Comparison of ENCODE assay signal across 10 cellular contexts in the genomic region with DNA sequence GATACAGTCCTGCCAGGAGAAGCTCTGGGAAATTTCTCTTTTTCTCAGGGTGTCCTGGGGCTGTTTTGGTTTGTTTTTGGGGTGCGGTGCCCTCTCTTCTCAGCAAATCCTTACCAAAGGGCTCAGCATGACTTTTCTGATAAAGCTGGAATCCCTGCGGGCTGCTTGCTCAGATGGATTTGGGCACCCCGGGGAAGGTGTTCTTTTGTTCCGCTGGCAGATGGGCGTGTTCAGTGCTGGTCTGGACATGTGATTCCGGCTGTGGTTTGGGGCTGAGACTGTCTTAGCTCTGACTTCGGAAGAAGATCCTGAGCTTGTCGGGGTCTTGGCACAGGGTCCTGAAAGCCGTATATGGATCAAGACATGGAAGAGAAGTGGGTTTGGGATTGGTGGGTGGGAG.
A peak's percentile ranks its signal among the peaks of the same experiment; 100 is the strongest.
DNase-seq lines count a peak whose midpoint lies in the region; ATAC-seq and TF ChIP-seq lines count a peak whose summit lies in the region.
"Had no signal": no experiment of that assay in that cellular context is flagged by ENCODE, and none has a peak within 500 bp of the region (broad histone marks: within the 10 kb centered on the region; RNA-seq: fewer than 3 reads in every experiment).

No MANE protein-coding gene starts in this region.

- ATAC-seq in WTC11 = peak; percentile 85
- ATAC-seq in stimulated activated effector memory CD8-positive, alpha-beta T cell treated with anti-CD3 and anti-CD28 coated beads, Interleukin-12 subunit alpha, Interleukin-12 subunit beta, amount 100 ng/mL, for 72 hours = peak; percentile 37
- no peak for ATAC-seq in CD4-positive, alpha-beta T cell (ENCODE audit: poor library complexity)
- ATAC-seq in GM18520 (IDR thresholded peaks at IDR 0.05; ENCODE audit: unreplicated experiment) = no peak

- no peak overlapping the region for H3K27ac ChIP-seq in CD4-positive, alpha-beta T cell (ENCODE audit: low read depth, low read length)

- CTCF ChIA-PET in WTC11 (lab: Charles Lee) = interaction anchor here (1.3 to 1.7 kb wide), 3 partner anchors 273 to 380 kb away, joined by 3 to 11 read pairs (median 5); no protein-coding TSS in a partner anchor
- CTCF ChIA-PET in CD4-positive, alpha-beta T cell (lab: Charles Lee) = no interaction called here

- 0 out of 2 replicates have a peak overlapping the region, but pooled peaks have one; percentile 22 for H3K4me3 ChIP-seq in iPS-18c (ENCODE audit: insufficient read depth, low read depth, low read length)

- H3K27ac Mint-ChIP-seq in WTC11 = no peak overlapping the region
- peak overlapping the region; percentile 50 for H3K27ac Mint-ChIP-seq in stimulated activated effector memory CD8-positive, alpha-beta T cell treated with anti-CD3 and anti-CD28 coated beads, Interleukin-12 subunit alpha, Interleukin-12 subunit beta, amount 100 ng/mL, for 72 hours
- H3K27ac Mint-ChIP-seq in CD4-positive, alpha-beta T cell = no peak overlapping the region
- H3K27ac Mint-ChIP-seq: T-helper 1 cell treated with Interleukin-12 subunit alpha and Interleukin-12 subunit beta and Interleukin-4 antibody, amounts not matched to agents 30 μg/mL and 1 μg/mL, for 36 hours had no signal

- no peaks in the 10 kb centered on the region for H3K9me3 Mint-ChIP-seq in WTC11
- no peaks in the 10 kb centered on the region for H3K9me3 Mint-ChIP-seq in stimulated activated effector memory CD8-positive, alpha-beta T cell treated with anti-CD3 and anti-CD28 coated beads, Interleukin-12 subunit alpha, Interleukin-12 subunit beta, amount 100 ng/mL, for 72 hours
- no peaks in the 10 kb centered on the region for H3K9me3 Mint-ChIP-seq in CD4-positive, alpha-beta T cell
- H3K9me3 Mint-ChIP-seq: T-helper 1 cell treated with Interleukin-12 subunit alpha and Interleukin-12 subunit beta and Interleukin-4 antibody, amounts not matched to agents 30 μg/mL and 1 μg/mL, for 36 hours had no signal

- peaks cover 13% of the 10 kb centered on the region for H3K4me1 Mint-ChIP-seq in WTC11
- peaks cover 10% of the 10 kb centered on the region for H3K4me1 Mint-ChIP-seq in stimulated activated effector memory CD8-positive, alpha-beta T cell treated with anti-CD3 and anti-CD28 coated beads, Interleukin-12 subunit alpha, Interleukin-12 subunit beta, amount 100 ng/mL, for 72 hours
- H3K4me1 Mint-ChIP-seq in CD4-positive, alpha-beta T cell (ENCODE audit: low read depth) = no peaks in the 10 kb centered on the region

- no peak overlapping the region for H3K4me3 Mint-ChIP-seq in WTC11
- no peak overlapping the region for H3K4me3 Mint-ChIP-seq in stimulated activated effector memory CD8-positive, alpha-beta T cell treated with anti-CD3 and anti-CD28 coated beads, Interleukin-12 subunit alpha, Interleukin-12 subunit beta, amount 100 ng/mL, for 72 hours
- H3K4me3 Mint-ChIP-seq in CD4-positive, alpha-beta T cell = no peak overlapping the region
- H3K4me3 Mint-ChIP-seq: T-helper 1 cell treated with Interleukin-12 subunit alpha and Interleukin-12 subunit beta and Interleukin-4 antibody, amounts not matched to agents 30 μg/mL and 1 μg/mL, for 36 hours had no signal

- H3K27me3 ChIP-seq in CD4-positive, alpha-beta T cell (ENCODE audit: control insufficient read depth, insufficient read depth, low read length) = no peaks in the 10 kb centered on the region

- no peaks in the 10 kb centered on the region for H3K36me3 Mint-ChIP-seq in WTC11
- no peaks in the 10 kb centered on the region for H3K36me3 Mint-ChIP-seq in stimulated activated effector memory CD8-positive, alpha-beta T cell treated with anti-CD3 and anti-CD28 coated beads, Interleukin-12 subunit alpha, Interleukin-12 subunit beta, amount 100 ng/mL, for 72 hours
- H3K36me3 Mint-ChIP-seq in CD4-positive, alpha-beta T cell (ENCODE audit: low read depth) = no peaks in the 10 kb centered on the region

- peaks cover 3% of the 10 kb centered on the region for H3K9me3 ChIP-seq in iPS-18c (ENCODE audit: control insufficient read depth, insufficient read depth, low read length)
- H3K9me3 ChIP-seq in CD4-positive, alpha-beta T cell (ENCODE audit: control insufficient read depth, low read length) = no peaks in the 10 kb centered on the region

- DNase-seq in LHCN-M2 (ENCODE audit: low read depth) (peak; percentile 37), WTC11 (ENCODE audit: low spot score) (no peak)
- no peak for DNase-seq in stimulated activated effector memory CD8-positive, alpha-beta T cell treated with anti-CD3 and anti-CD28 coated beads, Interleukin-12 subunit alpha, Interleukin-12 subunit beta, amount 100 ng/mL, for 72 hours (ENCODE audit: low spot score in 2 of 2)
- no peak for DNase-seq in stimulated activated CD4-positive, alpha-beta T cell treated with anti-CD3 and anti-CD28 coated beads, Interleukin-2, amount 100 ng/mL, for 48 hours
- no peak for DNase-seq in CD4-positive, alpha-beta T cell
- DNase-seq: DMS153, KG1 had no signal

- TF ChIP-seq CTCF in WTC11 (IDR thresholded peaks at IDR 0.05) = no peak
- TF ChIP-seq CTCF in CD4-positive, alpha-beta T cell (IDR thresholded peaks at IDR 0.05) = no peak

- intact Hi-C loops in CD4-positive, alpha-beta T cell (cut with DNase I, micrococcal nuclease) = no loop called here

- peaks cover 53% of the 10 kb centered on the region for H3K27me3 Mint-ChIP-seq in WTC11 (ENCODE audit: low read depth)
- peaks cover 5% of the 10 kb centered on the region for H3K27me3 Mint-ChIP-seq in CD4-positive, alpha-beta T cell

- POLR2A ChIA-PET in WTC11 (lab: Charles Lee) = no interaction called here
- POLR2A ChIA-PET in CD4-positive, alpha-beta T cell (lab: Charles Lee) = no interaction called here

TF ChIP-seq in WTC11, 78 proteins besides CTCF, POLR2A, EP300 and RAD21:
- TF ChIP-seq, protein P1, sequence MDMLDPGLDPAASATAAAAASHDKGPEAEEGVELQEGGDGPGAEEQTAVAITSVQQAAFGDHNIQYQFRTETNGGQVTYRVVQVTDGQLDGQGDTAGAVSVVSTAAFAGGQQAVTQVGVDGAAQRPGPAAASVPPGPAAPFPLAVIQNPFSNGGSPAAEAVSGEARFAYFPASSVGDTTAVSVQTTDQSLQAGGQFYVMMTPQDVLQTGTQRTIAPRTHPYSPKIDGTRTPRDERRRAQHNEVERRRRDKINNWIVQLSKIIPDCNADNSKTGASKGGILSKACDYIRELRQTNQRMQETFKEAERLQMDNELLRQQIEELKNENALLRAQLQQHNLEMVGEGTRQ (CRISPR knock-in tag; IDR thresholded peaks at IDR 0.05) = peak; percentile 50; the same call in 1 of the 2 replicates
- TF ChIP-seq, protein P2, sequence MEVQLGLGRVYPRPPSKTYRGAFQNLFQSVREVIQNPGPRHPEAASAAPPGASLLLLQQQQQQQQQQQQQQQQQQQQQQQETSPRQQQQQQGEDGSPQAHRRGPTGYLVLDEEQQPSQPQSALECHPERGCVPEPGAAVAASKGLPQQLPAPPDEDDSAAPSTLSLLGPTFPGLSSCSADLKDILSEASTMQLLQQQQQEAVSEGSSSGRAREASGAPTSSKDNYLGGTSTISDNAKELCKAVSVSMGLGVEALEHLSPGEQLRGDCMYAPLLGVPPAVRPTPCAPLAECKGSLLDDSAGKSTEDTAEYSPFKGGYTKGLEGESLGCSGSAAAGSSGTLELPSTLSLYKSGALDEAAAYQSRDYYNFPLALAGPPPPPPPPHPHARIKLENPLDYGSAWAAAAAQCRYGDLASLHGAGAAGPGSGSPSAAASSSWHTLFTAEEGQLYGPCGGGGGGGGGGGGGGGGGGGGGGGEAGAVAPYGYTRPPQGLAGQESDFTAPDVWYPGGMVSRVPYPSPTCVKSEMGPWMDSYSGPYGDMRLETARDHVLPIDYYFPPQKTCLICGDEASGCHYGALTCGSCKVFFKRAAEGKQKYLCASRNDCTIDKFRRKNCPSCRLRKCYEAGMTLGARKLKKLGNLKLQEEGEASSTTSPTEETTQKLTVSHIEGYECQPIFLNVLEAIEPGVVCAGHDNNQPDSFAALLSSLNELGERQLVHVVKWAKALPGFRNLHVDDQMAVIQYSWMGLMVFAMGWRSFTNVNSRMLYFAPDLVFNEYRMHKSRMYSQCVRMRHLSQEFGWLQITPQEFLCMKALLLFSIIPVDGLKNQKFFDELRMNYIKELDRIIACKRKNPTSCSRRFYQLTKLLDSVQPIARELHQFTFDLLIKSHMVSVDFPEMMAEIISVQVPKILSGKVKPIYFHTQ (CRISPR knock-in tag; IDR thresholded peaks at IDR 0.05) = no peak

Comparison
In these comparisons a context has a peak if more than half of its experiments do, and no peak if none do; other contexts are left out.
1. ATAC-seq: peak in WTC11 (single experiment) and stimulated activated effector memory CD8-positive, alpha-beta T cell treated with anti-CD3 and anti-CD28 coated beads, Interleukin-12 subunit alpha, Interleukin-12 subunit beta, amount 100 ng/mL, for 72 hours (single experiment); none in CD4-positive, alpha-beta T cell (single experiment) and GM18520 (single experiment).